8 cellular contexts compared by ENCODE assay signal in the genomic region with DNA sequence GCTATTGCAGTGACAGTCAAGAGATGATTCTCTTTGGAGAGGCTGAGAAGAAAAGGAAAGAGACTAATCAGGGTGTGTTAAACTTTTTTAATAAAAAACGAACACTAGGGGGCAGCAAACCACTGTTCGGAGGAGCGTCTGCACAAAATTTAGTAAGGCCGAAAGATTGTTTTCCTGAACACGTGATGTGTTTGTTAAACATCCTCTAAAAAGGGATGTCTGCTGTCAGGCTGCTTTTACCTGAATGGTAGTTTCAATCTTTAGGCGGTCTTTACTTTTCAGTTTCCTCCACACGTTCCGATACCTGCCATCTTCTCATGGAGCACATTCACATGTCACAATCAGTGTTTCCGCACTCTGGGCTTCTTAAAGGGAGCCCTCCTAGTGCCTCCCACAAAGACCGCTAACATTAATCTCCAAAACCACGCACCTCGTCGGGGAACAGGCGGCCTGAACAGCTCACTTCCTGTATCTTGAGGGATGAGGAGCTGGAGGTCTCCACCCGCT.
DNase-seq lines count a peak whose midpoint lies in the region; ATAC-seq and TF ChIP-seq lines count a peak whose summit lies in the region.

No MANE protein-coding gene starts in this region.

- 0 out of 2 replicates have a peak, but pooled peaks cover 4% of the 10 kb centered on the region for H3F3A ChIP-seq in MM.1S (ENCODE audit: insufficient read depth, low read length)

- H3K4me2 ChIP-seq in MM.1S (ENCODE audit: low read depth, low read length) (peak overlapping the region; percentile 62), hepatocyte (peak overlapping the region; percentile 50)

- H3K79me2 ChIP-seq in MM.1S (ENCODE audit: low read length) = no peaks in the 10 kb centered on the region
- H3K79me2 ChIP-seq in hepatocyte = no peaks in the 10 kb centered on the region

- peak overlapping the region; percentile 42 for H2AFZ ChIP-seq in MM.1S (ENCODE audit: low read length)
- H2AFZ ChIP-seq in hepatocyte = peak overlapping the region; percentile 36

- no peaks in the 10 kb centered on the region for H3K9me2 ChIP-seq in MM.1S (replicated peaks; ENCODE audit: insufficient read depth, low read length)
- no peaks in the 10 kb centered on the region for H3K9me2 ChIP-seq in hepatocyte (replicated peaks; ENCODE audit: insufficient read depth)

- H3K4me3 ChIP-seq in AG10803 (ENCODE audit: low read length) (peak overlapping the region; percentile 23; the same call in 1 of the 2 replicates), MM.1S (ENCODE audit: low read length) (peak overlapping the region; percentile 22), astrocyte of the spinal cord (ENCODE audit: low read depth, low read length) (no peak overlapping the region), hepatocyte (no peak overlapping the region), skeletal muscle cell (ENCODE audit: low read depth, low read length) (no peak overlapping the region)

- H3K27me3 ChIP-seq in MM.1S (replicated peaks; ENCODE audit: insufficient read depth, low read length) (no peaks in the 10 kb centered on the region), hepatocyte (no peaks in the 10 kb centered on the region)

- no peak overlapping the region for H3K9ac ChIP-seq in MM.1S (ENCODE audit: low read length)

- WGBS in hepatocyte (ENCODE audit: low lambda C conversion rate, missing lambda C conversion rate) = 44% methylated on average over 15 of the region's 15 CpGs

- ATAC-seq in GM18867 (IDR thresholded peaks at IDR 0.05; ENCODE audit: unreplicated experiment) = peak; percentile 51
- ATAC-seq in HG02973 (IDR thresholded peaks at IDR 0.05; ENCODE audit: unreplicated experiment) = no peak

- DNase-seq in AG10803 (ENCODE audit: low read depth) = peak; percentile 80
- peak; percentile 79 for DNase-seq in MM.1S
- peak; percentile 29 to 91 for DNase-seq in SW 1271 (lab: John Stamatoyannopoulos, UW)
- DNase-seq in astrocyte of the spinal cord (ENCODE audit: low read depth, low spot score) = peak; percentile 91
- peak; percentile 92 for DNase-seq in hepatocyte (ENCODE audit: low spot score)
- DNase-seq in skeletal muscle cell (ENCODE audit: low read depth) = peak; percentile 39

- H3K27ac ChIP-seq in MM.1S (ENCODE audit: low read length) (peak overlapping the region; percentile 2; the same call in 1 of the 2 replicates), hepatocyte (peak overlapping the region; percentile 62)

- H3K9me3 ChIP-seq in MM.1S (replicated peaks; ENCODE audit: insufficient read depth, low read length) (no peaks in the 10 kb centered on the region), hepatocyte (ENCODE audit: low read depth) (no peaks in the 10 kb centered on the region)

- in situ Hi-C loops in astrocyte of the spinal cord (cut with HindIII; ENCODE audit: low sequenced_read_pairs) = no loop called here

- H3K36me3 ChIP-seq in MM.1S (replicated peaks; ENCODE audit: insufficient read depth, low read length) = no peaks in the 10 kb centered on the region
- H3K36me3 ChIP-seq in hepatocyte (replicated peaks; ENCODE audit: insufficient read depth, low read depth) = no peaks in the 10 kb centered on the region

- H4K20me1 ChIP-seq in MM.1S (ENCODE audit: insufficient read depth, low read length) = no peaks in the 10 kb centered on the region
- H4K20me1 ChIP-seq in hepatocyte (ENCODE audit: insufficient read depth, poor library complexity, severe bottlenecking) = no peaks in the 10 kb centered on the region

- peaks cover 15% of the 10 kb centered on the region for H3K4me1 ChIP-seq in MM.1S (ENCODE audit: low read length)
- no peaks in the 10 kb centered on the region for H3K4me1 ChIP-seq in hepatocyte (ENCODE audit: insufficient read depth)

- TF ChIP-seq CTCF in AG10803 (conservative IDR thresholded peaks at IDR 0.05; ENCODE audit: low read length) = peak; percentile 65
- peak; percentile 65 for TF ChIP-seq CTCF in MM.1S (IDR thresholded peaks at IDR 0.05; ENCODE audit: low read length)
- peak; percentile 41 for TF ChIP-seq CTCF in astrocyte of the spinal cord (IDR thresholded peaks at IDR 0.05; ENCODE audit: low read depth, low read length)
- TF ChIP-seq CTCF in hepatocyte (IDR thresholded peaks at IDR 0.05; ENCODE audit: poor library complexity) = peak; percentile 69

Comparison
In these comparisons a context has a peak if more than half of its experiments do, and no peak if none do; other contexts are left out.
1. DNase-seq: peak in every context shown above with its lines; median percentile 92 in hepatocyte; 91 in astrocyte of the spinal cord; 80 in AG10803; 79 in MM.1S; 60 in SW 1271; 39 in skeletal muscle cell.
2. H3K4me3 ChIP-seq: peak in AG10803 (single experiment) and MM.1S (single experiment); none in astrocyte of the spinal cord (single experiment), hepatocyte (single experiment) and skeletal muscle cell (single experiment).
3. Peak in every context shown above with its lines, with median percentiles within 50 percentile points of each other: CTCF ChIP-seq.